ENCODE assay signal across 1 cellular context in the genomic region with DNA sequence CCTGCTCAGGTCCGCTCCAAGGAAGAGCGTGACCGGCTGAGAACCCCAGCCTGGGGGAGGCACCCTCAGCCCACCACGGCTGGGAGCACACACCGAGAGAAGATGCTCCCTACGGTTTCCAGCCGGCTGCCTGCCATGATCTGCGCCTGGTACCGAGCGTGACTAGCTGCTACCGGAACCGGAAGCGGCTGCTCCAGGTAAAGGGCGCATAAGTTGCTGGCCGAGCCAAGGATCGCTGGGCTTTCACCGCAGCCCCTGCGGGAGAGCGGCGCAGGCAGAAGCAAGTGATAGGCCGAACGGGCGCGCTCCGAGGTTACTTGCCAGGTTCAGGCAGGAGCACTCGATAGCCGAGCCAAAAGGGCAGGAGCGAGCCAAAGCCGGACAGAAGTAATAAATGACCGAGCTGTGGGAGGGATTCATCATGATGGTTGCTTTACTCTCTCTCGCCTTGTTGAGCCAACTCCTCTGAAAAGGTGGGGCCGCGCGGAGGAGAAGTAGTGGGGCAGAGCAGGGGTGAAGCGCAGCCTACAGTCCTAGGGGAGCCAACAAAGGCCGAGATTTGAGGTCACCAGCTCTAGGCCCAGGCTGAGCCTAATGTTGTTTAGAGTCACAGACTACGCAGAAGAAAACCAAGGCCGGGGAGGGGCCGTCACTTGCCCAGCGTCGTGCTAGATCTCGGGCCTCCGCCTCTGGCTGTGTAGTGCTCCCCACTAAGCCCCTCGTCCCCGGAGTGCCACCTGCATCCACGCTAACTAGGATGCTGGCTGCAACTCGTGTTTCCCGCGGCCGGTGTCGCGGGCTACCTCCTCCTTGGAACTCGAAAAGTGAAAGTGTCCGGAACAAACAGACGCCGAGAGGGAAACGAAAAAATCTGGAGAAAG.
A peak's percentile ranks its signal among the peaks of the same experiment; 100 is the strongest.
TF ChIP-seq lines count a peak whose summit lies in the region.

A gene (minus strand): TSS at position 171 of the 881 bp plus-strand sequence. CDS start 34 bp downstream, at position 137.

TF ChIP-seq in K562, 482 proteins besides CTCF, POLR2A, EP300 and RAD21 (continued from another document and continues in another):
- TF ChIP-seq, protein P1, sequence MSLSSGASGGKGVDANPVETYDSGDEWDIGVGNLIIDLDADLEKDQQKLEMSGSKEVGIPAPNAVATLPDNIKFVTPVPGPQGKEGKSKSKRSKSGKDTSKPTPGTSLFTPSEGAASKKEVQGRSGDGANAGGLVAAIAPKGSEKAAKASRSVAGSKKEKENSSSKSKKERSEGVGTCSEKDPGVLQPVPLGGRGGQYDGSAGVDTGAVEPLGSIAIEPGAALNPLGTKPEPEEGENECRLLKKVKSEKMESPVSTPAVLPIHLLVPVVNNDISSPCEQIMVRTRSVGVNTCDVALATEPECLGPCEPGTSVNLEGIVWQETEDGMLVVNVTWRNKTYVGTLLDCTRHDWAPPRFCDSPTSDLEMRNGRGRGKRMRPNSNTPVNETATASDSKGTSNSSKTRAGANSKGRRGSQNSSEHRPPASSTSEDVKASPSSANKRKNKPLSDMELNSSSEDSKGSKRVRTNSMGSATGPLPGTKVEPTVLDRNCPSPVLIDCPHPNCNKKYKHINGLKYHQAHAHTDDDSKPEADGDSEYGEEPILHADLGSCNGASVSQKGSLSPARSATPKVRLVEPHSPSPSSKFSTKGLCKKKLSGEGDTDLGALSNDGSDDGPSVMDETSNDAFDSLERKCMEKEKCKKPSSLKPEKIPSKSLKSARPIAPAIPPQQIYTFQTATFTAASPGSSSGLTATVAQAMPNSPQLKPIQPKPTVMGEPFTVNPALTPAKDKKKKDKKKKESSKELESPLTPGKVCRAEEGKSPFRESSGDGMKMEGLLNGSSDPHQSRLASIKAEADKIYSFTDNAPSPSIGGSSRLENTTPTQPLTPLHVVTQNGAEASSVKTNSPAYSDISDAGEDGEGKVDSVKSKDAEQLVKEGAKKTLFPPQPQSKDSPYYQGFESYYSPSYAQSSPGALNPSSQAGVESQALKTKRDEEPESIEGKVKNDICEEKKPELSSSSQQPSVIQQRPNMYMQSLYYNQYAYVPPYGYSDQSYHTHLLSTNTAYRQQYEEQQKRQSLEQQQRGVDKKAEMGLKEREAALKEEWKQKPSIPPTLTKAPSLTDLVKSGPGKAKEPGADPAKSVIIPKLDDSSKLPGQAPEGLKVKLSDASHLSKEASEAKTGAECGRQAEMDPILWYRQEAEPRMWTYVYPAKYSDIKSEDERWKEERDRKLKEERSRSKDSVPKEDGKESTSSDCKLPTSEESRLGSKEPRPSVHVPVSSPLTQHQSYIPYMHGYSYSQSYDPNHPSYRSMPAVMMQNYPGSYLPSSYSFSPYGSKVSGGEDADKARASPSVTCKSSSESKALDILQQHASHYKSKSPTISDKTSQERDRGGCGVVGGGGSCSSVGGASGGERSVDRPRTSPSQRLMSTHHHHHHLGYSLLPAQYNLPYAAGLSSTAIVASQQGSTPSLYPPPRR (CRISPR knock-in tag; IDR thresholded peaks at IDR 0.05; ENCODE audit: borderline replicate concordance): no peak
- TF ChIP-seq ZFP36 (IDR thresholded peaks at IDR 0.05; ENCODE audit: low read depth, low read length, partially characterized antibody) (peak; percentile 41), MCM3 (IDR thresholded peaks at IDR 0.05) (no peak), ZNF23 (CRISPR knock-in tag; IDR thresholded peaks at IDR 0.05) (no peak), CBFA2T3 (IDR thresholded peaks at IDR 0.05) (no peak), ZBED1 (IDR thresholded peaks at IDR 0.05) (no peak), ZNF785 (CRISPR knock-in tag; IDR thresholded peaks at IDR 0.05) (no peak), MYBL2 (IDR thresholded peaks at IDR 0.05; ENCODE audit: low read depth) (no peak), MYBL2 (CRISPR knock-in tag; IDR thresholded peaks at IDR 0.05; ENCODE audit: borderline replicate concordance) (no peak), CEBPG (CRISPR knock-in tag; IDR thresholded peaks at IDR 0.05) (0 out of 2 replicates have a peak, but pooled peaks have one; percentile 34), CEBPG (tag; conservative IDR thresholded peaks at IDR 0.05 in 1 of 2, IDR thresholded peaks at IDR 0.05 in 1 of 2) (no peak), STAG1 (CRISPR knock-in tag; IDR thresholded peaks at IDR 0.05; ENCODE audit: borderline replicate concordance) (no peak), ZC3H4 (CRISPR knock-in tag; IDR thresholded peaks at IDR 0.05; ENCODE audit: borderline replicate concordance) (no peak), PYGO2 (tag; IDR thresholded peaks at IDR 0.05) (no peak), ATF1 (CRISPR knock-in tag; IDR thresholded peaks at IDR 0.05) (no peak), ATF1 (tag; IDR thresholded peaks at IDR 0.05) (peak; percentile 81), ZNF764 (CRISPR knock-in tag; IDR thresholded peaks at IDR 0.05; ENCODE audit: low read depth) (no peak), TCF7L2 (IDR thresholded peaks at IDR 0.05; ENCODE audit: low read depth, low read length) (no peak), MAFG (tag; conservative IDR thresholded peaks at IDR 0.05) (no peak), CBX5 (IDR thresholded peaks at IDR 0.05; ENCODE audit: borderline replicate concordance, low read depth) (no peak), PRMT5 (CRISPR knock-in tag; IDR thresholded peaks at IDR 0.05) (no peak), ZNF274 (IDR thresholded peaks at IDR 0.05; ENCODE audit: borderline replicate concordance, low read depth, low read length) (no peak), WHSC1 (IDR thresholded peaks at IDR 0.05; ENCODE audit: low read length) (no peak), SIX5 (IDR thresholded peaks at IDR 0.05; ENCODE audit: borderline replicate concordance in 1 of 2, insufficient read depth in 1 of 2, low read depth in 1 of 2, low read length in 2 of 2) (peak in 1 of 2 experiments; percentile 40; a peak in 1 of 4 replicates), C11orf30 (IDR thresholded peaks at IDR 0.05; ENCODE audit: low read depth) (peak; percentile 97), POLR3G (IDR thresholded peaks at IDR 0.05; ENCODE audit: extremely low read depth, insufficient read length, insufficient replicate concordance) (no peak), ZNF232 (CRISPR knock-in tag; IDR thresholded peaks at IDR 0.05) (no peak), KDM2B (CRISPR knock-in tag; IDR thresholded peaks at IDR 0.05) (no peak)
- TF ChIP-seq, protein P2, sequence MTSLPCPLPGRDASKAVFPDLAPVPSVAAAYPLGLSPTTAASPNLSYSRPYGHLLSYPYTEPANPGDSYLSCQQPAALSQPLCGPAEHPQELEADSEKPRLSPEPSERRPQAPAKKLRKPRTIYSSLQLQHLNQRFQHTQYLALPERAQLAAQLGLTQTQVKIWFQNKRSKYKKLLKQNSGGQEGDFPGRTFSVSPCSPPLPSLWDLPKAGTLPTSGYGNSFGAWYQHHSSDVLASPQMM (CRISPR knock-in tag; IDR thresholded peaks at IDR 0.05): no peak
- TF ChIP-seq, protein P3, sequence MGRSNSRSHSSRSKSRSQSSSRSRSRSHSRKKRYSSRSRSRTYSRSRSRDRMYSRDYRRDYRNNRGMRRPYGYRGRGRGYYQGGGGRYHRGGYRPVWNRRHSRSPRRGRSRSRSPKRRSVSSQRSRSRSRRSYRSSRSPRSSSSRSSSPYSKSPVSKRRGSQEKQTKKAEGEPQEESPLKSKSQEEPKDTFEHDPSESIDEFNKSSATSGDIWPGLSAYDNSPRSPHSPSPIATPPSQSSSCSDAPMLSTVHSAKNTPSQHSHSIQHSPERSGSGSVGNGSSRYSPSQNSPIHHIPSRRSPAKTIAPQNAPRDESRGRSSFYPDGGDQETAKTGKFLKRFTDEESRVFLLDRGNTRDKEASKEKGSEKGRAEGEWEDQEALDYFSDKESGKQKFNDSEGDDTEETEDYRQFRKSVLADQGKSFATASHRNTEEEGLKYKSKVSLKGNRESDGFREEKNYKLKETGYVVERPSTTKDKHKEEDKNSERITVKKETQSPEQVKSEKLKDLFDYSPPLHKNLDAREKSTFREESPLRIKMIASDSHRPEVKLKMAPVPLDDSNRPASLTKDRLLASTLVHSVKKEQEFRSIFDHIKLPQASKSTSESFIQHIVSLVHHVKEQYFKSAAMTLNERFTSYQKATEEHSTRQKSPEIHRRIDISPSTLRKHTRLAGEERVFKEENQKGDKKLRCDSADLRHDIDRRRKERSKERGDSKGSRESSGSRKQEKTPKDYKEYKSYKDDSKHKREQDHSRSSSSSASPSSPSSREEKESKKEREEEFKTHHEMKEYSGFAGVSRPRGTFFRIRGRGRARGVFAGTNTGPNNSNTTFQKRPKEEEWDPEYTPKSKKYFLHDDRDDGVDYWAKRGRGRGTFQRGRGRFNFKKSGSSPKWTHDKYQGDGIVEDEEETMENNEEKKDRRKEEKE (IDR thresholded peaks at IDR 0.05; ENCODE audit: borderline replicate concordance in 1 of 2, control insufficient read depth in 1 of 2, low read depth in 2 of 2, low read length in 1 of 2): no peak; a peak in 1 of 4 replicates
- TF ChIP-seq, protein P4, sequence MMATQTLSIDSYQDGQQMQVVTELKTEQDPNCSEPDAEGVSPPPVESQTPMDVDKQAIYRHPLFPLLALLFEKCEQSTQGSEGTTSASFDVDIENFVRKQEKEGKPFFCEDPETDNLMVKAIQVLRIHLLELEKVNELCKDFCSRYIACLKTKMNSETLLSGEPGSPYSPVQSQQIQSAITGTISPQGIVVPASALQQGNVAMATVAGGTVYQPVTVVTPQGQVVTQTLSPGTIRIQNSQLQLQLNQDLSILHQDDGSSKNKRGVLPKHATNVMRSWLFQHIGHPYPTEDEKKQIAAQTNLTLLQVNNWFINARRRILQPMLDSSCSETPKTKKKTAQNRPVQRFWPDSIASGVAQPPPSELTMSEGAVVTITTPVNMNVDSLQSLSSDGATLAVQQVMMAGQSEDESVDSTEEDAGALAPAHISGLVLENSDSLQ (IDR thresholded peaks at IDR 0.05): peak; percentile 62
- TF ChIP-seq, protein P5, sequence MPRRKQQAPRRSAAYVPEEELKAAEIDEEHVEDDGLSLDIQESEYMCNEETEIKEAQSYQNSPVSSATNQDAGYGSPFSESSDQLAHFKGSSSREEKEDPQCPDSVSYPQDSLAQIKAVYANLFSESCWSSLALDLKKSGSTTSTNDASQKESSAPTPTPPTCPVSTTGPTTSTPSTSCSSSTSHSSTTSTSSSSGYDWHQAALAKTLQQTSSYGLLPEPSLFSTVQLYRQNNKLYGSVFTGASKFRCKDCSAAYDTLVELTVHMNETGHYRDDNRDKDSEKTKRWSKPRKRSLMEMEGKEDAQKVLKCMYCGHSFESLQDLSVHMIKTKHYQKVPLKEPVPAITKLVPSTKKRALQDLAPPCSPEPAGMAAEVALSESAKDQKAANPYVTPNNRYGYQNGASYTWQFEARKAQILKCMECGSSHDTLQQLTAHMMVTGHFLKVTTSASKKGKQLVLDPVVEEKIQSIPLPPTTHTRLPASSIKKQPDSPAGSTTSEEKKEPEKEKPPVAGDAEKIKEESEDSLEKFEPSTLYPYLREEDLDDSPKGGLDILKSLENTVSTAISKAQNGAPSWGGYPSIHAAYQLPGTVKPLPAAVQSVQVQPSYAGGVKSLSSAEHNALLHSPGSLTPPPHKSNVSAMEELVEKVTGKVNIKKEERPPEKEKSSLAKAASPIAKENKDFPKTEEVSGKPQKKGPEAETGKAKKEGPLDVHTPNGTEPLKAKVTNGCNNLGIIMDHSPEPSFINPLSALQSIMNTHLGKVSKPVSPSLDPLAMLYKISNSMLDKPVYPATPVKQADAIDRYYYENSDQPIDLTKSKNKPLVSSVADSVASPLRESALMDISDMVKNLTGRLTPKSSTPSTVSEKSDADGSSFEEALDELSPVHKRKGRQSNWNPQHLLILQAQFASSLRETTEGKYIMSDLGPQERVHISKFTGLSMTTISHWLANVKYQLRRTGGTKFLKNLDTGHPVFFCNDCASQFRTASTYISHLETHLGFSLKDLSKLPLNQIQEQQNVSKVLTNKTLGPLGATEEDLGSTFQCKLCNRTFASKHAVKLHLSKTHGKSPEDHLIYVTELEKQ (CRISPR knock-in tag; IDR thresholded peaks at IDR 0.05): no peak
- TF ChIP-seq, protein P6, sequence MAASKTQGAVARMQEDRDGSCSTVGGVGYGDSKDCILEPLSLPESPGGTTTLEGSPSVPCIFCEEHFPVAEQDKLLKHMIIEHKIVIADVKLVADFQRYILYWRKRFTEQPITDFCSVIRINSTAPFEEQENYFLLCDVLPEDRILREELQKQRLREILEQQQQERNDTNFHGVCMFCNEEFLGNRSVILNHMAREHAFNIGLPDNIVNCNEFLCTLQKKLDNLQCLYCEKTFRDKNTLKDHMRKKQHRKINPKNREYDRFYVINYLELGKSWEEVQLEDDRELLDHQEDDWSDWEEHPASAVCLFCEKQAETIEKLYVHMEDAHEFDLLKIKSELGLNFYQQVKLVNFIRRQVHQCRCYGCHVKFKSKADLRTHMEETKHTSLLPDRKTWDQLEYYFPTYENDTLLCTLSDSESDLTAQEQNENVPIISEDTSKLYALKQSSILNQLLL (CRISPR knock-in tag; IDR thresholded peaks at IDR 0.05; ENCODE audit: borderline replicate concordance): no peak
- TF ChIP-seq, protein P7, sequence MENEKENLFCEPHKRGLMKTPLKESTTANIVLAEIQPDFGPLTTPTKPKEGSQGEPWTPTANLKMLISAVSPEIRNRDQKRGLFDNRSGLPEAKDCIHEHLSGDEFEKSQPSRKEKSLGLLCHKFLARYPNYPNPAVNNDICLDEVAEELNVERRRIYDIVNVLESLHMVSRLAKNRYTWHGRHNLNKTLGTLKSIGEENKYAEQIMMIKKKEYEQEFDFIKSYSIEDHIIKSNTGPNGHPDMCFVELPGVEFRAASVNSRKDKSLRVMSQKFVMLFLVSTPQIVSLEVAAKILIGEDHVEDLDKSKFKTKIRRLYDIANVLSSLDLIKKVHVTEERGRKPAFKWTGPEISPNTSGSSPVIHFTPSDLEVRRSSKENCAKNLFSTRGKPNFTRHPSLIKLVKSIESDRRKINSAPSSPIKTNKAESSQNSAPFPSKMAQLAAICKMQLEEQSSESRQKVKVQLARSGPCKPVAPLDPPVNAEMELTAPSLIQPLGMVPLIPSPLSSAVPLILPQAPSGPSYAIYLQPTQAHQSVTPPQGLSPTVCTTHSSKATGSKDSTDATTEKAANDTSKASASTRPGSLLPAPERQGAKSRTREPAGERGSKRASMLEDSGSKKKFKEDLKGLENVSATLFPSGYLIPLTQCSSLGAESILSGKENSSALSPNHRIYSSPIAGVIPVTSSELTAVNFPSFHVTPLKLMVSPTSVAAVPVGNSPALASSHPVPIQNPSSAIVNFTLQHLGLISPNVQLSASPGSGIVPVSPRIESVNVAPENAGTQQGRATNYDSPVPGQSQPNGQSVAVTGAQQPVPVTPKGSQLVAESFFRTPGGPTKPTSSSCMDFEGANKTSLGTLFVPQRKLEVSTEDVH (IDR thresholded peaks at IDR 0.05; ENCODE audit: low read depth, partially characterized antibody): peak; percentile 87
- TF ChIP-seq, protein P8, sequence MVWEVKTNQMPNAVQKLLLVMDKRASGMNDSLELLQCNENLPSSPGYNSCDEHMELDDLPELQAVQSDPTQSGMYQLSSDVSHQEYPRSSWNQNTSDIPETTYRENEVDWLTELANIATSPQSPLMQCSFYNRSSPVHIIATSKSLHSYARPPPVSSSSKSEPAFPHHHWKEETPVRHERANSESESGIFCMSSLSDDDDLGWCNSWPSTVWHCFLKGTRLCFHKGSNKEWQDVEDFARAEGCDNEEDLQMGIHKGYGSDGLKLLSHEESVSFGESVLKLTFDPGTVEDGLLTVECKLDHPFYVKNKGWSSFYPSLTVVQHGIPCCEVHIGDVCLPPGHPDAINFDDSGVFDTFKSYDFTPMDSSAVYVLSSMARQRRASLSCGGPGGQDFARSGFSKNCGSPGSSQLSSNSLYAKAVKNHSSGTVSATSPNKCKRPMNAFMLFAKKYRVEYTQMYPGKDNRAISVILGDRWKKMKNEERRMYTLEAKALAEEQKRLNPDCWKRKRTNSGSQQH (CRISPR knock-in tag; IDR thresholded peaks at IDR 0.05): no peak
